8 cellular contexts compared by ENCODE assay signal in the genomic region with DNA sequence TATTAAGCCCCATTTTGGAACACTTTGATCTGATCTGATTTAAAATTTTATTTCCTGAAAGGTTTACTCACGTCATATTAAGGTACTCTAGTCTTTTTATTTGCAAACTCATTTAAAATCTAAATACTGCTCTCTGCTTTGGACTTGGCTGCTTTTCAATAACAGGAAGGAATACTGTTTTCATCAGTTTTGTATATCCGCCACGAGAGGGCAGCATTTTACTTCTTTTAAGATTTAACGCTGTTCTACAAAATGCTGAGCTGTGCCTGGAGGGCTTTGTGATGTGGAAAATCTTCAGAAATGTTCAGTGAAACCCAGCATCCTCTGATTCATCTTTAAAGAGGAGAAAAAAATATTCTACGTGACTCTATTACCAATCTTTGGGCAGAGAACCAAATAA. TPM values are rescaled to one million over a fixed set of nuclear protein-coding genes. Genes with fewer than 3 reads are reported as not detected.
DNase-seq lines count a peak whose midpoint lies in the region; ATAC-seq and TF ChIP-seq lines count a peak whose summit lies in the region.

No MANE protein-coding gene starts in this region.

- no peaks in the 10 kb centered on the region for H3K36me3 ChIP-seq in prostate gland

- TF ChIP-seq CTCF in foreskin keratinocyte (conservative IDR thresholded peaks at IDR 0.05) (peak; percentile 67), prostate gland (IDR thresholded peaks at IDR 0.05) (peak in 3 of 4 experiments; percentile 20 to 51 (median 47))

- intact Hi-C loops in prostate gland (cut with DNase I): no loop called here

- H3K27ac ChIP-seq in foreskin keratinocyte (peak overlapping the region; percentile 34), prostate gland (no peak overlapping the region)

- WGBS in prostate gland: 0% methylated on average over 5 of the region's 5 CpGs

- peak; percentile 69 for ATAC-seq in GM19372 (IDR thresholded peaks at IDR 0.05; ENCODE audit: low read depth, unreplicated experiment)
- peak; percentile 82 for ATAC-seq in HG03432 (IDR thresholded peaks at IDR 0.05; ENCODE audit: unreplicated experiment)
- ATAC-seq in foreskin keratinocyte: peak; percentile 61

- no peaks in the 10 kb centered on the region for H3K9me3 ChIP-seq in prostate gland

- no peak for TF ChIP-seq POLR2A in prostate gland (IDR thresholded peaks at IDR 0.05)

- H3K4me1 ChIP-seq in foreskin keratinocyte: peaks cover 11% of the 10 kb centered on the region
- H3K4me1 ChIP-seq in prostate gland (replicated peaks): no peaks in the 10 kb centered on the region

- no peaks in the 10 kb centered on the region for H3K27me3 ChIP-seq in foreskin keratinocyte
- H3K27me3 ChIP-seq in prostate gland (replicated peaks; ENCODE audit: insufficient read depth): no peaks in the 10 kb centered on the region

- peak; percentile 78 for DNase-seq in DMS153 (lab: John Stamatoyannopoulos, UW)
- DNase-seq in NCI-H460 (ENCODE audit: extremely low read depth, low read depth): peak; percentile 79
- DNase-seq in activated CD8-positive, alpha-beta memory T cell treated with anti-CD3 and anti-CD28 coated beads, Interleukin-2, amount 50 U/mL, for 4 hours: peak; percentile 25
- DNase-seq in foreskin keratinocyte: peak; percentile 69 to 91
- peak; percentile 78 for DNase-seq in prostate gland (ENCODE audit: low spot score)
- no peak for DNase-seq in activated effector memory CD4-positive, alpha-beta T cell treated with Interleukin-2 at 50 U/mL for 16 hours

- H3K4me3 ChIP-seq in prostate gland: no peak overlapping the region

RNA-seq across cellular contexts. Expression of a gene that starts 37.5 kb away (rescaled TPM):
- not detected in 2 replicates for total RNA-seq in NCI-H460 (2014; rRNA removed; shearing (Covaris generic))
- 0.02 TPM in 1 of 2 replicates, not detected in the other for polyA plus RNA-seq in NCI-H460 (2014; cell fraction: nucleus; rRNA removed)
- total RNA-seq in foreskin keratinocyte (not detected in 2 replicates), prostate gland (1 to 10 TPM; 2.8 to 3.0 TPM)
- polyA plus RNA-seq in foreskin keratinocyte: not detected in 2 replicates
